9 cellular contexts compared by ENCODE assay signal in genomic region chr11:95228081-95228859, GRCh38.
DNase-seq lines count a peak whose midpoint lies in the region; ATAC-seq and TF ChIP-seq lines count a peak whose summit lies in the region.
"Had no signal": no experiment of that assay in that cellular context is flagged by ENCODE, and none has a peak within 500 bp of the region (broad histone marks: within the 10 kb centered on the region; RNA-seq: fewer than 3 reads in every experiment).

No MANE protein-coding gene starts in this region.

- H3K9me3 ChIP-seq in endocrine pancreas (ENCODE audit: control insufficient read depth, low read length) (no peaks in the 10 kb centered on the region), neutrophil (no peaks in the 10 kb centered on the region)

- POLR2A ChIA-PET in RWPE1 (lab: Yijun Ruan, JAX; ENCODE audit: low non-redundant PET): interaction anchor here (0.7 kb wide), 1 partner anchor 537 kb away, joined by 3 read pairs; no protein-coding TSS in a partner anchor

- no peaks in the 10 kb centered on the region for H3K27me3 ChIP-seq in endocrine pancreas (ENCODE audit: control insufficient read depth, insufficient read depth, low read length)
- no peaks in the 10 kb centered on the region for H3K27me3 ChIP-seq in neutrophil

- H3K9ac ChIP-seq in endocrine pancreas (ENCODE audit: control insufficient read depth, insufficient read depth, low read length): no peak overlapping the region

- H3K4me3 ChIP-seq in endocrine pancreas (ENCODE audit: control insufficient read depth, insufficient read depth, low read length) (peak overlapping the region; percentile 90), neutrophil (ENCODE audit: low read depth in 1 of 2, low read length in 1 of 2) (no peak overlapping the region)

- peak; percentile 24 for DNase-seq in GM03348 (ENCODE audit: low spot score)
- peak; percentile 14 for DNase-seq in RWPE1 (ENCODE audit: low spot score)
- no peak for DNase-seq in DMS153 treated with DMSO at 0.1 percent for 48 hours (lab: John Stamatoyannopoulos, UW; ENCODE audit: unreplicated experiment)
- no peak for DNase-seq in NCI-H1417 (lab: John Stamatoyannopoulos, UW)
- DNase-seq: NCI-H226 had no signal

- H3K27ac ChIP-seq in RWPE1 (no peak overlapping the region), neutrophil (peak overlapping the region; percentile 2)

- ATAC-seq in GM21529 (IDR thresholded peaks at IDR 0.05; ENCODE audit: unreplicated experiment) (no peak), HG03571 (IDR thresholded peaks at IDR 0.05; ENCODE audit: unreplicated experiment) (no peak)

- H3K4me1 ChIP-seq in endocrine pancreas (ENCODE audit: control insufficient read depth, insufficient read depth, low read length) (peaks cover 26% of the 10 kb centered on the region), neutrophil (ENCODE audit: control insufficient read depth in 1 of 2, insufficient read depth in 1 of 2, low read depth in 1 of 2, low read length in 1 of 2) (peaks cover 35 to 41% of the 10 kb centered on the region in 2 experiments)

- CTCF ChIA-PET in RWPE1 (lab: Yijun Ruan, JAX): no interaction called here

- H3K36me3 ChIP-seq in endocrine pancreas (ENCODE audit: control insufficient read depth, insufficient read depth, low read length) (no peaks in the 10 kb centered on the region), neutrophil (no peaks in the 10 kb centered on the region)

- TF ChIP-seq CTCF in RWPE1 (conservative IDR thresholded peaks at IDR 0.05; ENCODE audit: low read depth) (no peak), neutrophil (IDR thresholded peaks at IDR 0.05) (no peak)

Comparison
In these comparisons a context has a peak if more than half of its experiments do, and no peak if none do; other contexts are left out.
1. DNase-seq: peak in GM03348 (single experiment) and RWPE1 (single experiment); none in DMS153 treated with DMSO at 0.1 percent for 48 hours (single experiment) and NCI-H1417 (0 of 3).